In genomic region chr14:104794099-104794498, GRCh38 we compare ENCODE assay signal across 9 cellular contexts. TPM values are rescaled to one million over a fixed set of nuclear protein-coding genes. Genes with fewer than 3 reads are reported as not detected.
A peak's percentile ranks its signal among the peaks of the same experiment; 100 is the strongest.
DNase-seq lines count a peak whose midpoint lies in the region; ATAC-seq, FAIRE-seq and TF ChIP-seq lines count a peak whose summit lies in the region.
"Had no signal": no experiment of that assay in that cellular context is flagged by ENCODE, and none has a peak within 500 bp of the region (broad histone marks: within the 10 kb centered on the region; RNA-seq: fewer than 3 reads in every experiment).

No MANE protein-coding gene starts in this region.

- peaks cover 24% of the 10 kb centered on the region for H4K20me1 ChIP-seq in keratinocyte (ENCODE audit: control insufficient read depth, extremely low read depth, insufficient read depth, low read length)

- no peaks in the 10 kb centered on the region for H3K9me3 ChIP-seq in keratinocyte (ENCODE audit: control insufficient read depth, low read depth, low read length)

- H3K4me3 ChIP-seq in keratinocyte (ENCODE audit: control insufficient read depth in 2 of 3, extremely low read depth in 1 of 3, insufficient read depth in 2 of 3, low read depth in 1 of 3, low read length in 3 of 3) = peak overlapping the region; percentile 71 to 91 (median 87)

- dilution Hi-C loops in keratinocyte (cut with MboI; ENCODE audit: extremely low pct_ligation_motif_present, low sequenced_read_pairs) = no loop called here

- TF ChIP-seq CTCF in MCF 10A (IDR thresholded peaks at IDR 0.05; ENCODE audit: unreplicated experiment) = no peak
- TF ChIP-seq CTCF in keratinocyte (optimal IDR thresholded peaks at IDR 0.05 in 1 of 3, IDR thresholded peaks at IDR 0.05 in 1 of 3, conservative IDR thresholded peaks at IDR 0.05 in 1 of 3; ENCODE audit: extremely low read depth in 1 of 3, insufficient read depth in 2 of 3, low read length in 3 of 3) = no peak

- FAIRE-seq in keratinocyte (lab: Jason Lieb, UNC) = peak; percentile 73
- FAIRE-seq: colon had no signal

- CTCF ChIA-PET in MCF 10A (lab: Yijun Ruan, JAX) = interaction anchor here (0.7 to 1.3 kb wide), 2 partner anchors 26 to 181 kb away, joined by 3 read pairs; no protein-coding TSS in a partner anchor

- peak overlapping the region; percentile 90 for H3K4me2 ChIP-seq in keratinocyte (ENCODE audit: control insufficient read depth, extremely low read depth, insufficient read depth, low read depth, low read length)

- H3K27me3 ChIP-seq in keratinocyte (ENCODE audit: control insufficient read depth, extremely low read depth, insufficient read depth, low read length) = peaks cover 13% of the 10 kb centered on the region

- peak overlapping the region; percentile 58 for H3K27ac ChIP-seq in keratinocyte (ENCODE audit: control insufficient read depth, insufficient read depth, low read length)

- H3K36me3 Mint-ChIP-seq in MCF 10A (ENCODE audit: insufficient read depth, unreplicated experiment) = peaks cover 5% of the 10 kb centered on the region

- H3K4me3 Mint-ChIP-seq in MCF 10A (ENCODE audit: unreplicated experiment) = peak overlapping the region; percentile 85

- H3K36me3 ChIP-seq in keratinocyte (ENCODE audit: control insufficient read depth in 2 of 2, extremely low read depth in 1 of 2, insufficient read depth in 2 of 2, low read length in 2 of 2) = peaks cover 15 to 18% of the 10 kb centered on the region in 2 experiments

- POLR2A ChIA-PET in MCF 10A (lab: Yijun Ruan, JAX) = interaction anchor here (0.6 to 2.0 kb wide), 8 partner anchors 25 to 226 kb away, joined by 3 to 10 read pairs (median 4); partner anchors contain the start of genes CDCA4, CEP170B and SIVA1

- H3K27ac Mint-ChIP-seq in MCF 10A (ENCODE audit: low read depth, unreplicated experiment) = peak overlapping the region; percentile 75

- BruUV-seq in MCF 10A (replicated peaks; lab: Mats Ljungman, UMichigan) = TSS peak; percentile 67

- H3K4me1 Mint-ChIP-seq in MCF 10A (ENCODE audit: insufficient read depth, unreplicated experiment) = peaks cover 33% of the 10 kb centered on the region

- peaks cover 58% of the 10 kb centered on the region for H3K79me2 ChIP-seq in keratinocyte (ENCODE audit: control insufficient read depth, insufficient read depth, low read length)

- H3K4me1 ChIP-seq in keratinocyte (ENCODE audit: control insufficient read depth, extremely low read depth, insufficient read depth, low read length) = peaks cover 20% of the 10 kb centered on the region

- H3K27me3 Mint-ChIP-seq in MCF 10A (ENCODE audit: insufficient read depth, unreplicated experiment) = no peaks in the 10 kb centered on the region

- H3K9ac ChIP-seq in keratinocyte (ENCODE audit: control insufficient read depth, extremely low read depth, insufficient read depth, low read length) = peak overlapping the region; percentile 83

- peaks cover 10% of the 10 kb centered on the region for H3K9me1 ChIP-seq in keratinocyte (ENCODE audit: control insufficient read depth, extremely low read depth, insufficient read depth, low read length)

- no peak overlapping the region for H2AFZ ChIP-seq in keratinocyte (ENCODE audit: control insufficient read depth, low read length)

- intact Hi-C loops in MCF 10A (cut with micrococcal nuclease) = no loop called here

- DNase-seq in NCI-H446 (lab: John Stamatoyannopoulos, UW) (peak; percentile 36 to 54), NCI-H446 treated with DMSO at 0.1 percent for 48 hours (lab: John Stamatoyannopoulos, UW) (no peak), RPMI7951 (ENCODE audit: low read depth) (peak; percentile 65), MCF 10A (ENCODE audit: unreplicated experiment) (peak; percentile 60), keratinocyte (ENCODE audit: low read depth, low spot score) (peak; percentile 26), NCI-H1436 (lab: John Stamatoyannopoulos, UW) (no peak)
- DNase-seq in stimulated activated CD8-positive, alpha-beta memory T cell treated with anti-CD3 and anti-CD28 coated beads, Interleukin-2, amount 100 ng/mL, for 48 hours (ENCODE audit: low read depth in 2 of 2) = peak; percentile 60 to 63

- H3K9me3 Mint-ChIP-seq in MCF 10A (ENCODE audit: unreplicated experiment) = no peaks in the 10 kb centered on the region

- ATAC-seq in HG03442 (IDR thresholded peaks at IDR 0.05; ENCODE audit: unreplicated experiment) = no peak

RNA-seq across cellular contexts. Expression of gene AKT1, which starts 1.4 kb away (rescaled TPM):
- 78.0 and 81.5 TPM in 2 replicates for total RNA-seq in RPMI7951 (2014; rRNA removed; shearing (Covaris generic))
- total RNA-seq in MCF 10A (2022) = 83.3 and 96.3 TPM in 2 replicates
- 82.3 to 102 TPM (median 95.5 TPM) in 3 replicates for polyA plus RNA-seq in keratinocyte
- polyA plus RNA-seq in keratinocyte (2011; ENCODE audit: low read depth) = 41.8 TPM
- 92.7 and 139 TPM in 2 replicates for polyA plus RNA-seq in keratinocyte (2011; cell fraction: cytosol; rRNA removed)
- 92.9 and 114 TPM in 2 replicates for polyA plus RNA-seq in keratinocyte (2011; cell fraction: nucleus; rRNA removed)
- polyA plus RNA-seq in keratinocyte (2012; ENCODE audit: low replicate concordance) = 42.3 and 107 TPM in 2 replicates
- polyA minus RNA-seq in keratinocyte = 123 to 292 TPM (median 136 TPM) in 3 replicates
- polyA minus RNA-seq in keratinocyte (2011; cell fraction: cytosol; rRNA and poly(A)+ RNA removed) = 216 TPM
- polyA minus RNA-seq in keratinocyte (2011; cell fraction: nucleus; rRNA and poly(A)+ RNA removed) = 38.2 and 40.0 TPM in 2 replicates

RNA-seq across cellular contexts. Expression of gene ZBTB42, which starts 6.8 kb away (rescaled TPM):
- total RNA-seq in RPMI7951 (2014; rRNA removed; shearing (Covaris generic)) = 0.84 and 0.88 TPM in 2 replicates
- total RNA-seq in MCF 10A (2022) = 1.0 and 1.2 TPM in 2 replicates
- polyA plus RNA-seq in keratinocyte = 0.50 to 0.73 TPM (median 0.73 TPM) in 3 replicates
- polyA plus RNA-seq in keratinocyte (2011; ENCODE audit: low read depth) = 0.25 TPM
- polyA plus RNA-seq in keratinocyte (2011; cell fraction: cytosol; rRNA removed) = 0.39 and 0.66 TPM in 2 replicates
- 0.53 and 0.95 TPM in 2 replicates for polyA plus RNA-seq in keratinocyte (2011; cell fraction: nucleus; rRNA removed)
- 0.73 and 1.2 TPM in 2 replicates for polyA plus RNA-seq in keratinocyte (2012; ENCODE audit: low replicate concordance)
- polyA minus RNA-seq in keratinocyte = 0.96 to 1.8 TPM (median 1.4 TPM) in 3 replicates
- polyA minus RNA-seq in keratinocyte (2011; cell fraction: cytosol; rRNA and poly(A)+ RNA removed) = 2.1 TPM
- polyA minus RNA-seq in keratinocyte (2011; cell fraction: nucleus; rRNA and poly(A)+ RNA removed) = 0.47 and 0.74 TPM in 2 replicates

RNA-seq across cellular contexts. Expression of gene SIVA1, which starts 41.2 kb away (rescaled TPM):
- 196 and 335 TPM in 2 replicates for total RNA-seq in RPMI7951 (2014; rRNA removed; shearing (Covaris generic))
- total RNA-seq in MCF 10A (2022) = 63.3 and 72.7 TPM in 2 replicates
- polyA plus RNA-seq in keratinocyte = 33.5 to 63.3 TPM (median 35.3 TPM) in 3 replicates
- 9.6 TPM for polyA plus RNA-seq in keratinocyte (2011; ENCODE audit: low read depth)
- polyA plus RNA-seq in keratinocyte (2011; cell fraction: cytosol; rRNA removed) = 20.5 and 64.3 TPM in 2 replicates
- 31.3 and 53.0 TPM in 2 replicates for polyA plus RNA-seq in keratinocyte (2011; cell fraction: nucleus; rRNA removed)
- 30.1 and 57.7 TPM in 2 replicates for polyA plus RNA-seq in keratinocyte (2012; ENCODE audit: low replicate concordance)
- 7.4 to 12.8 TPM (median 12.5 TPM) in 3 replicates for polyA minus RNA-seq in keratinocyte
- 38.8 TPM for polyA minus RNA-seq in keratinocyte (2011; cell fraction: cytosol; rRNA and poly(A)+ RNA removed)
- 9.2 and 11.4 TPM in 2 replicates for polyA minus RNA-seq in keratinocyte (2011; cell fraction: nucleus; rRNA and poly(A)+ RNA removed)

Comparison
In these comparisons a context has a peak if more than half of its experiments do, and no peak if none do; other contexts are left out.
1. DNase-seq: peak in NCI-H446 (2 of 2), RPMI7951 (single experiment), MCF 10A (single experiment), keratinocyte (single experiment) and stimulated activated CD8-positive, alpha-beta memory T cell treated with anti-CD3 and anti-CD28 coated beads, Interleukin-2, amount 100 ng/mL, for 48 hours (2 of 2); none in NCI-H446 treated with DMSO at 0.1 percent for 48 hours (single experiment) and NCI-H1436 (single experiment).